27 cellular contexts compared by ENCODE assay signal in the genomic region with DNA sequence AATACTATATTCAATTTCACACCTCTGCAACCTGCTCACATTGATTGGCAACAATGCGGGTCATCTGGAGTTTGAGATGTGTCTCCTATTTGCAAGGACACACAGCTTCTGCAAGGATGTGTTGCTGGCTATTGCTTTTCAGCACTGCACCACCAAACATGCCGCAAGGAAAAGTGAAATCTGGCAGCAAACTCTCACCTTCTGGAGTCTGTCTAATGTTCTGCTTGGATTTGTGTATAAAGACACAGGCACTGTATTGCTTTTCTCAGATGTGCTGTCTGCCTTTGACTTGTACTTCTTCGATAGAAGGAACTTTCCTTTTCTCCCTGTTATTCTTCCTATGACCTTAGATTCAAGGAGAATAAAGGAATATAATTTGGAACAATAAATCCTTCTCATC.
"Had no signal": no experiment of that assay in that cellular context is flagged by ENCODE, and none has a peak within 500 bp of the region (broad histone marks: within the 10 kb centered on the region; RNA-seq: fewer than 3 reads in every experiment).

No MANE protein-coding gene starts in this region.

- ATAC-seq: naive thymus-derived CD8-positive, alpha-beta T cell; natural killer cell treated with Interleukin-12 subunit alpha and Interleukin-12 subunit beta and Interleukin-15 and Interleukin-18, amount 100 ng/mL, for 72 hours; pancreas; right cardiac atrium; right lobe of liver; stimulated activated memory B cell treated with anti-CD40 and anti-IgM and Interleukin-4, amounts not matched to agents 10 μg/mL and 1 μg/mL and 100 μg/mL, for 72 hours; stimulated activated naive CD8-positive, alpha-beta T cell treated with anti-CD3 and anti-CD28 coated beads, Interleukin-15, amount 100 ng/mL, for 72 hours; stimulated activated naive CD8-positive, alpha-beta T cell treated with anti-CD3 and anti-CD28 coated beads, Interleukin-15, Interleukin-2, amounts not matched to agents 100 U/mL and 50 U/mL, for 24 hours had no signal

- DNase-seq: naive thymus-derived CD8-positive, alpha-beta T cell; nephron progenitor cell; nucleus accumbens; pancreas; right cardiac atrium; right lobe of liver; spleen; stimulated activated CD4-positive, alpha-beta T cell treated with anti-CD3 and anti-CD28 coated beads, Interleukin-12 subunit alpha, Interleukin-12 subunit beta, amount 100 ng/mL, for 4 hours; stimulated activated CD4-positive, alpha-beta T cell treated with anti-CD3 and anti-CD28 coated beads, Interleukin-1b, Interleukin-23, amount 100 ng/mL, for 48 hours; stimulated activated CD4-positive, alpha-beta T cell treated with anti-CD3 and anti-CD28 coated beads, Interleukin-4, amount 100 ng/mL, for 1 hour; stimulated activated CD4-positive, alpha-beta T cell treated with anti-CD3 and anti-CD28 coated beads, Interleukin-4, amount 100 ng/mL, for 4 hours; stimulated activated CD8-positive, alpha-beta memory T cell treated with anti-CD3 and anti-CD28 coated beads, Interleukin-4, amount 100 ng/mL, for 48 hours; stimulated activated naive CD4-positive, alpha-beta T cell; stimulated activated naive CD8-positive, alpha-beta T cell treated with anti-CD3 and anti-CD28 coated beads, Interleukin-15, amount 100 ng/mL, for 72 hours; stimulated activated naive CD8-positive, alpha-beta T cell treated with anti-CD3 and anti-CD28 coated beads, Interleukin-15, Interleukin-2, amounts not matched to agents 100 U/mL and 50 U/mL, for 24 hours; thyroid gland; trophoblast cell; upper lobe of left lung had no signal

- H3K27me3 ChIP-seq: neutrophil, pancreas, right lobe of liver, spleen, thyroid gland, tibial nerve, upper lobe of left lung, vagina had no signal

- H3K4me3 ChIP-seq: pancreas, prostate gland, right lobe of liver, skin epidermis, smooth muscle cell, spleen, thoracic aorta, thyroid gland, tibial nerve, upper lobe of left lung, vagina had no signal

- H3K9me3 ChIP-seq: neutrophil, pancreas, prostate gland, right lobe of liver, spleen, thoracic aorta, thyroid gland, tibial nerve, upper lobe of left lung, vagina had no signal

- H3K27ac ChIP-seq: neutrophil, pancreas, prostate gland, right lobe of liver, skin epidermis, spleen, thoracic aorta, thyroid gland, tibial nerve, upper lobe of left lung, vagina had no signal

- H3K36me3 ChIP-seq: neutrophil, pancreas, prostate gland, right lobe of liver, spleen, thoracic aorta, thyroid gland, tibial nerve, upper lobe of left lung, vagina had no signal

- H3K4me1 ChIP-seq: pancreas, prostate gland, right lobe of liver, spleen, thyroid gland, tibial nerve, upper lobe of left lung, vagina had no signal
